Comparison of ENCODE assay signal across 16 cellular contexts in the genomic region with DNA sequence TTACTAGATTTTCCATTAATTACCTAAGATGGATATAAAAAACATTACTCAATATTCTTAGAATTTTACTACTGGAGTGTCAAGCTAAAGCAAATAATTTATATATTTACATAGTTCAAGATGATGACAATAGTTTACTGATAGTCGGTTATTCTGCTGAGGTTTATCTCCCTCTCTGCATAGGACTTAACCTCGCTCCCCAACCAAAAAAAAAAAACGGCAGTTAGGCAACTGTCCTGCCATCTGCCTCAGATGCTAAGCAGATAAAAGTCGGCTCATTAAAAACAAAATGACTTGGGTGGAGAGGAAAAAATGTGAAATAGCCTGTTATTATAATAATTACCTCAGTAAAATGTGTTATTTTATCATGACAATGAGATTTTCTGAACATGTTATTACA. TPM values are rescaled to one million over a fixed set of nuclear protein-coding genes. Genes with fewer than 3 reads are reported as not detected.
"Had no signal": no experiment of that assay in that cellular context is flagged by ENCODE, and none has a peak within 500 bp of the region (broad histone marks: within the 10 kb centered on the region; RNA-seq: fewer than 3 reads in every experiment).

No MANE protein-coding gene starts in this region.

- H3K36me3 Mint-ChIP-seq: activated naive CD8-positive, alpha-beta T cell had no signal

- DNase-seq: activated B cell treated with CpG ODN at 0.5 μM for 24 hours; activated CD4-positive, alpha-beta T cell treated with anti-CD3 and anti-CD28 coated beads, Interleukin-2, amount 10 ng/mL, durations not matched to agents 24 days and 14 days; activated CD8-positive, alpha-beta memory T cell treated with anti-CD3 and anti-CD28 coated beads, Interleukin-2, amount 50 U/mL, for 48 hours; activated gamma-delta T cell treated with Interleukin-2 at 50 U/mL for 16 hours; amniotic stem cell; body of pancreas; caudate nucleus; colonic mucosa; islet precursor cell; mammary epithelial cell; right lobe of liver; upper lobe of right lung had no signal

- ATAC-seq: body of pancreas, esophagus mucosa, right lobe of liver, upper lobe of right lung had no signal

- H3K4me1 Mint-ChIP-seq: activated B cell treated with CpG ODN at 0.5 μM for 24 hours; activated CD4-positive, alpha-beta T cell treated with anti-CD3 and anti-CD28 coated beads, Interleukin-2, amount 10 ng/mL, durations not matched to agents 24 days and 14 days; neural crest cell had no signal

- H3K27ac Mint-ChIP-seq: activated B cell treated with CpG ODN at 0.5 μM for 24 hours; activated CD4-positive, alpha-beta T cell treated with anti-CD3 and anti-CD28 coated beads, Interleukin-2, amount 10 ng/mL, durations not matched to agents 24 days and 14 days; activated naive CD8-positive, alpha-beta T cell; stimulated activated naive CD8-positive, alpha-beta T cell treated with anti-CD3 and anti-CD28 coated beads, Interleukin-15, Interleukin-2, amounts not matched to agents 100 ng/mL and 50 ng/mL, for 24 hours had no signal

- H3K9me3 Mint-ChIP-seq: activated B cell treated with CpG ODN at 0.5 μM for 24 hours; activated CD4-positive, alpha-beta T cell treated with anti-CD3 and anti-CD28 coated beads, Interleukin-2, amount 10 ng/mL, durations not matched to agents 24 days and 14 days; neural crest cell; stimulated activated naive CD8-positive, alpha-beta T cell treated with anti-CD3 and anti-CD28 coated beads, Interleukin-15, Interleukin-2, amounts not matched to agents 100 ng/mL and 50 ng/mL, for 24 hours had no signal

- H3K4me3 Mint-ChIP-seq: activated B cell treated with CpG ODN at 0.5 μM for 24 hours; activated CD4-positive, alpha-beta T cell treated with anti-CD3 and anti-CD28 coated beads, Interleukin-2, amount 10 ng/mL, durations not matched to agents 24 days and 14 days; activated naive CD8-positive, alpha-beta T cell; neural crest cell; stimulated activated naive CD8-positive, alpha-beta T cell treated with anti-CD3 and anti-CD28 coated beads, Interleukin-15, Interleukin-2, amounts not matched to agents 100 ng/mL and 50 ng/mL, for 24 hours had no signal

- H3K27me3 Mint-ChIP-seq: activated B cell treated with CpG ODN at 0.5 μM for 24 hours; activated naive CD8-positive, alpha-beta T cell had no signal

RNA-seq across cellular contexts. Expression of a gene that starts 14.0 kb away (rescaled TPM):
- total RNA-seq: activated CD4-positive, alpha-beta T cell treated with anti-CD3 and anti-CD28 coated beads, Interleukin-2, amount 10 ng/mL, durations not matched to agents 24 days and 14 days had no signal
